8 cellular contexts compared by ENCODE assay signal in the genomic region with DNA sequence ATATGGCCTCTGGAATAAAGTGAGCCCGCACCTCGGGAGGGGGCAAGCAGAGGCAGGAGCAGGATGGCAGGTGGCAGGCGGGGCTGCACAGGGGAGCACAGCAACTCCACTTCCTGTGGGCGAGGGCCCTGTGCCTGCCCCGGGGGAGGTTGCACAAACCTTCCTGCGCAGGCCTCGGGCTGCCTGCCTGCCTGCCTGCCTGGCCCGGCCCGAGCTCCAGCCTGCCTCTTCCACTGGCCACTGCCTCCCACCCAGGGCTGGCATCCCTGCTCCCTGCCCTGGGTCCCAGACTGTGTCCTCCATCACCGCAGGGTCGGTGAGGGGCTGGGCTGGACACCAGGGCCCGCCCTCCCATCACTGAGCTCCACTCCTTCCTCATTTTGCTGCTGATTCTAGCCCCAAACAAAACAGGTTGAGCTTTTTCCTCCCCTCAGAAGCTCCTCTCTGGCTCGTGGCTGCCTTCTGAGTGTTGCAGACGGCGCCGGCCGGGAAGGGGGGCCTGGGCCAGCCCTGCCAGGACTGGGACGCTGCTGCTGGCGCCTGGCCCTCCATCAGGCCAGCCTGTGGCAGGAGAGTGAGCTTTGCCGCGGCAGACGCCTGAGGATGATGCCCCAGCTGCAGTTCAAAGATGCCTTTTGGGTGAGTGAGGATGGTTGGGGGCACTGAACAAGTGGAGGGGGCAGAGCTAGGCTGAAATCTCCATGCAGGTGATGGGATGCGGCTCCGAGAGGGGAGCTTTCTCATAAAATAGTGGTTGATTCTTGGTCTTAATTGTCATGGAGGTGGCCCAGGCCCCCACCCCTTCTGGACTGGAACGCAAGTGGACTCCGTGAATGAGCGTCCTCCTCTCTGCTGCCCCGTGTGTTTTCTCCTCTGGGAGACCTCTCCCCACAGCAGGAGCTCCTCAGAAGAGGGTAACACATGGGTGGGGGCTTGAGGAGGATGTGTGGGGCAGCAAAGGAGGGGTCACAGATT. TPM values are rescaled to one million over a fixed set of nuclear protein-coding genes. Genes with fewer than 3 reads are reported as not detected.
DNase-seq lines count a peak whose midpoint lies in the region; ATAC-seq, FAIRE-seq and TF ChIP-seq lines count a peak whose summit lies in the region.

Gene PSTPIP1, plus strand, starts transcription at position 156 of the 975 bp plus-strand sequence. Its CDS starts 448 bp downstream, at position 604.

- peak within 1 kb of the TSS; percentile 86 for H2AFZ ChIP-seq in GM12878 (ENCODE audit: control insufficient read depth, low read depth, low read length)

- peaks cover 32% of the 10 kb centered on the region for H3K4me1 ChIP-seq in GM12878 (ENCODE audit: control insufficient read depth, insufficient read depth, low read length)

- no peak for TF ChIP-seq RAD21 in GM12878 (IDR thresholded peaks at IDR 0.05; ENCODE audit: insufficient read depth, low read depth, low read length)

- H3K36me3 ChIP-seq in GM12878 (ENCODE audit: control insufficient read depth in 2 of 2, insufficient read depth in 2 of 2, low read length in 1 of 2), result no peaks in the 10 kb centered on the region

- no peaks in the 10 kb centered on the region for H3K36me3 Mint-ChIP-seq in T-helper 17 cell (ENCODE audit: low read depth)

- DNase-seq in GM12891 (ENCODE audit: insufficient read length, low spot score), result peak; percentile 59
- peak; percentile 49 to 54 (median 52) for DNase-seq in T-helper 17 cell
- DNase-seq in GM12878 (ENCODE audit: low read depth, low spot score), result no peak
- DNase-seq in mesenteric fat pad (ENCODE audit: low spot score), result peak; percentile 88
- DNase-seq in LoVo (ENCODE audit: low spot score), result no peak

- H3K79me2 ChIP-seq in GM12878 (ENCODE audit: control insufficient read depth, insufficient read depth, low read length), result peaks cover 6% of the 10 kb centered on the region

- CTCF ChIA-PET in GM12878 (lab: Yijun Ruan, JAX), result interaction anchor here (0.6 to 5.9 kb wide), 6 partner anchors 12 to 36 kb away, joined by 3 to 42 read pairs (median 4); no protein-coding TSS in a partner anchor

- intact Hi-C loops in GM12878 (cut with micrococcal nuclease; ENCODE audit: unreplicated experiment), result no loop called here

- RAD21 ChIA-PET in GM12878 (lab: Charles Lee; ENCODE audit: unreplicated experiment), result interaction anchor here (1.1 to 3.7 kb wide), 9 partner anchors 18 to 36 kb away, joined by 3 to 16 read pairs (median 6); no protein-coding TSS in a partner anchor

- SMC1A ChIA-PET in GM12878 (lab: Charles Lee; ENCODE audit: uncharacterized antibody, unreplicated experiment), result interaction anchor here (0.7 to 7.8 kb wide), 4 partner anchors 12 to 191 kb away, joined by 3 to 99 read pairs (median 5); no protein-coding TSS in a partner anchor

- H3K27ac ChIP-seq in GM12878 (ENCODE audit: control insufficient read depth, insufficient read depth), result peak within 1 kb of the TSS; percentile 55

- peak within 1 kb of the TSS; percentile 97 for H3K4me3 Mint-ChIP-seq in T-helper 17 cell

- 23% methylated on average over 28 of the region's 28 CpGs for WGBS in GM12878 (ENCODE audit: insufficient coverage, insufficient replicate concordance, low lambda C conversion rate, missing lambda C conversion rate)

- BruUV-seq in GM12878 (replicated peaks; lab: Mats Ljungman, UMichigan), result no TSS peak

- peak; percentile 66 for ATAC-seq in HG03103 (IDR thresholded peaks at IDR 0.05; ENCODE audit: low read depth, unreplicated experiment)
- ATAC-seq in T-helper 17 cell, result peak; percentile 81
- ATAC-seq in GM12878, result peak; percentile 64
- ATAC-seq in GM21576 (IDR thresholded peaks at IDR 0.05; ENCODE audit: unreplicated experiment), result no peak

- TF ChIP-seq POLR2A in GM12891 (IDR thresholded peaks at IDR 0.05; ENCODE audit: low read depth, low read length) (peak; percentile 68), GM12878 (IDR thresholded peaks at IDR 0.05; ENCODE audit: low read depth, low read length) (peak; percentile 95)

- no peaks in the 10 kb centered on the region for H3K9me3 ChIP-seq in T-helper 17 cell (ENCODE audit: control insufficient read depth, low read length, poor library complexity, severe bottlenecking)
- no peaks in the 10 kb centered on the region for H3K9me3 ChIP-seq in GM12878 (replicated peaks; ENCODE audit: control insufficient read depth, insufficient read depth, low read length)

- in situ Hi-C loops in GM12878 (cut with MboI), result no loop called here

- no peaks in the 10 kb centered on the region for H4K20me1 ChIP-seq in GM12878 (ENCODE audit: control insufficient read depth, insufficient read depth)

- POLR2A ChIA-PET in GM12878 (lab: Charles Lee), result interaction anchor here (0.9 to 4.4 kb wide), 7 partner anchors 8 to 68 kb away, joined by 3 to 32 read pairs (median 6); no protein-coding TSS in a partner anchor

- no peak for TF ChIP-seq EP300 in GM12878 (IDR thresholded peaks at IDR 0.05; ENCODE audit: borderline replicate concordance in 1 of 2, control insufficient read depth in 1 of 2, low read depth in 2 of 2, low read length in 2 of 2)

- peak within 1 kb of the TSS; percentile 71 for H3K9ac ChIP-seq in GM12878 (ENCODE audit: control insufficient read depth, insufficient read depth, low read length)

- FAIRE-seq in GM12891 (lab: Jason Lieb, UNC) (peak; percentile 99), GM12878 (lab: Jason Lieb, UNC) (no peak)

- no peaks in the 10 kb centered on the region for H3K27me3 ChIP-seq in GM12878 (replicated peaks in 1 of 2; ENCODE audit: control insufficient read depth in 2 of 2, insufficient read depth in 2 of 2, low read length in 1 of 2)

- H3K4me3 ChIP-seq in GM12878, result peak within 1 kb of the TSS; percentile 68

- H3K4me1 Mint-ChIP-seq in T-helper 17 cell, result peaks cover 52% of the 10 kb centered on the region

- H3K27ac Mint-ChIP-seq in T-helper 17 cell, result peak within 1 kb of the TSS; percentile 92

- no peaks in the 10 kb centered on the region for H3K27me3 Mint-ChIP-seq in T-helper 17 cell

- H3K4me2 ChIP-seq in GM12878 (ENCODE audit: control insufficient read depth, insufficient read depth), result peak within 1 kb of the TSS; percentile 84

- TF ChIP-seq CTCF in GM12878 (IDR thresholded peaks at IDR 0.05 in 2 of 3, conservative IDR thresholded peaks at IDR 0.05 in 1 of 3; ENCODE audit: control insufficient read depth in 2 of 3, extremely low read depth in 1 of 3, insufficient read depth in 1 of 3, low read depth in 3 of 3, low read length in 3 of 3), result no peak
- TF ChIP-seq CTCF in subcutaneous adipose tissue (IDR thresholded peaks at IDR 0.05; ENCODE audit: low read depth), result no peak

TF ChIP-seq in GM12891, 5 proteins besides CTCF, POLR2A, EP300 and RAD21:
- no peak for TF ChIP-seq SPI1 (IDR thresholded peaks at IDR 0.05; ENCODE audit: low read depth, low read length)
- TF ChIP-seq TAF1 (IDR thresholded peaks at IDR 0.05; ENCODE audit: low read depth, low read length), result peak; percentile 38; the same call in 1 of the 2 replicates
- no peak for TF ChIP-seq POU2F2 (IDR thresholded peaks at IDR 0.05; ENCODE audit: low read depth, low read length)
- TF ChIP-seq PAX5 (IDR thresholded peaks at IDR 0.05; ENCODE audit: insufficient read depth, low read length, severe bottlenecking), result no peak
- 0 out of 2 replicates have a peak, but pooled peaks have one; percentile 41 for TF ChIP-seq POLR2AphosphoS5 (IDR thresholded peaks at IDR 0.05; ENCODE audit: low read depth, low read length)

TF ChIP-seq in GM12878, 131 proteins besides CTCF, POLR2A, EP300 and RAD21 (continues in another document):
- TF ChIP-seq USF1 (IDR thresholded peaks at IDR 0.05; ENCODE audit: borderline replicate concordance, extremely low read length, insufficient read depth, low read depth, low read length) (no peak), KAT2A (conservative IDR thresholded peaks at IDR 0.05; ENCODE audit: control insufficient read depth, low read depth, low read length) (no peak), IKZF2 (IDR thresholded peaks at IDR 0.05) (no peak), NR2F1 (conservative IDR thresholded peaks at IDR 0.05) (no peak), RUNX3 (IDR thresholded peaks at IDR 0.05; ENCODE audit: low read length) (0 out of 2 replicates have a peak, but pooled peaks have one; percentile 4), EED (IDR thresholded peaks at IDR 0.05; ENCODE audit: low read depth) (peak; percentile 52), CBFB (IDR thresholded peaks at IDR 0.05; ENCODE audit: low read depth) (no peak), SMAD1 (IDR thresholded peaks at IDR 0.05; ENCODE audit: low read depth, partially characterized antibody) (no peak), ZBED1 (IDR thresholded peaks at IDR 0.05; ENCODE audit: borderline replicate concordance) (no peak), FOXM1 (IDR thresholded peaks at IDR 0.05; ENCODE audit: low read depth, low read length) (no peak)

RNA-seq across cellular contexts. Expression of gene PSTPIP1, which starts in this region (rescaled TPM):
- 5.2 TPM for polyA plus RNA-seq in GM12891 (2012; ENCODE audit: low read depth, missing spikeins)
- total RNA-seq in T-helper 17 cell (100 to 1,000 TPM; 115 to 129 TPM), GM12878 (2014; rRNA removed) (20.1 and 22.6 TPM in 2 replicates), GM12878 (2014; rRNA removed; fragmentation: Illumina TruSeq; extraction: Trizol) (11.2 and 12.0 TPM in 2 replicates), GM12878 (2021) (28.6 and 29.3 TPM in 2 replicates), mesenteric fat pad (24.8 TPM), subcutaneous adipose tissue (10 to 100 TPM in 3 of 4 donors, 1 to 10 TPM in 1; 6.7 to 37.7 (median 26.7) TPM)
- 1.4 and 1.9 TPM in 2 replicates for total RNA-seq in GM12878 (2013; cell fraction: nucleolus; rRNA removed)
- polyA plus RNA-seq in GM12878 (2011; ENCODE audit: low read depth), result 4.1 TPM
- polyA plus RNA-seq in GM12878 (2011; rRNA removed) (2.4 and 3.9 TPM in 2 replicates), GM12878 (2014; fragmentation: Illumina TruSeq; extraction: Trizol) (1.8 and 8.8 TPM in 2 replicates), GM12878 (2014; fragmentation: Nextera tagmentation; extraction: Ambion mirVana) (1 to 10 TPM in 1 of 2 experiments, under 1 TPM in 1; 0.50 to 5.7 TPM), GM12878 (2014; rRNA removed) (23.8 and 23.9 TPM in 2 replicates), GM12878 (2016; fragmentation: Nextera tagmentation; extraction: Ambion mirVana) (10 to 100 TPM; 17.8 to 19.0 TPM)
- 5.2 and 7.5 TPM in 2 replicates for polyA plus RNA-seq in GM12878 (2011; cell fraction: cytosol; rRNA removed)
- 20.8 and 25.0 TPM in 2 replicates for polyA plus RNA-seq in GM12878 (2011; cell fraction: nucleus; rRNA removed)
- polyA plus RNA-seq in GM12878 (2012), result 9.7 and 13.0 TPM in 2 replicates
- 1.3 and 3.0 TPM in 2 replicates for polyA minus RNA-seq in GM12878 (2011; rRNA and poly(A)+ RNA removed)
- polyA minus RNA-seq in GM12878 (2011; cell fraction: cytosol; rRNA and poly(A)+ RNA removed), result 1.5 and 3.3 TPM in 2 replicates
- polyA minus RNA-seq in GM12878 (2011; cell fraction: nucleus; rRNA and poly(A)+ RNA removed), result 6.8 and 11.0 TPM in 2 replicates

Comparison
In these comparisons a context has a peak if more than half of its experiments do, and no peak if none do; other contexts are left out.
1. DNase-seq: peak in GM12891 (single experiment), T-helper 17 cell (3 of 3) and mesenteric fat pad (single experiment); none in GM12878 (single experiment) and LoVo (single experiment).